In the genomic region with DNA sequence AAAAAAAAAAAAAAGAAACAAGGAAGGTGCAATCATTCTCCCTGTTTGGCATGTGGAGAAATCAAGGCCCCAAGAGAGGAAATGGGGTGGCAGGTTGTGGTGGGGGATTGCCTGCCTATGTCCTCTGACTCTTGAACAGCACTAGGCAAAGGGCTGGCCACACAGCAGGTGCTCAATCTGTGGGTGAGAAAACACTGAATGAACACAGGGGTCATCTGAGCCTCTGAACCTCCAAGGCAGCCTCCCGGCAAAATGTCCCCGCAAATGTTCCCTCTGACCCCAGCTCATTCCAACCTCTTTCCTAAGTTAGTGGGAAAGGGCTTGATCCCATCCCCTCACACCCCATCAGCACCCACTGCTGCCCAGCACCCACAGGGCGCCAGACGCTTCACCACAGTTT, we compare ENCODE assay signal across 11 cellular contexts. TPM values are rescaled to one million over a fixed set of nuclear protein-coding genes. Genes with fewer than 3 reads are reported as not detected.
DNase-seq lines count a peak whose midpoint lies in the region; ATAC-seq and TF ChIP-seq lines count a peak whose summit lies in the region.
"Had no signal": no experiment of that assay in that cellular context is flagged by ENCODE, and none has a peak within 500 bp of the region (broad histone marks: within the 10 kb centered on the region; RNA-seq: fewer than 3 reads in every experiment).

No MANE protein-coding gene starts in this region.

- H3K4me3 ChIP-seq in right lobe of liver (no peak overlapping the region), subcutaneous abdominal adipose tissue (ENCODE audit: low read depth in 1 of 5, low read length in 5 of 5) (no peak overlapping the region)

- peak overlapping the region; percentile 35 for H3K27ac Mint-ChIP-seq in activated B cell treated with CpG ODN at 0.5 μM for 24 hours

- H3K27me3 Mint-ChIP-seq in activated B cell treated with CpG ODN at 0.5 μM for 24 hours: no peaks in the 10 kb centered on the region

- H3K4me1 ChIP-seq in right lobe of liver (peaks cover 0 to 44% (median 13%) of the 10 kb centered on the region in 4 donors), subcutaneous abdominal adipose tissue (ENCODE audit: control insufficient read depth in 5 of 5, insufficient read depth in 5 of 5, low read length in 5 of 5) (peaks cover 21 to 78% (median 73%) of the 10 kb centered on the region in 5 donors)
- H3K4me1 ChIP-seq: parathyroid adenoma had no signal

- TF ChIP-seq POLR2A in right lobe of liver (IDR thresholded peaks at IDR 0.05): no peak

- ATAC-seq in activated B cell treated with CpG ODN at 0.5 μM for 24 hours (ENCODE audit: low read depth) (no peak), right lobe of liver (no peak), GM21390 (IDR thresholded peaks at IDR 0.05; ENCODE audit: unreplicated experiment) (no peak)

- H3K27me3 ChIP-seq in right lobe of liver: no peaks in the 10 kb centered on the region
- no peaks in the 10 kb centered on the region for H3K27me3 ChIP-seq in subcutaneous abdominal adipose tissue (ENCODE audit: control insufficient read depth in 5 of 5, insufficient read depth in 4 of 5, low read length in 5 of 5)

- no peaks in the 10 kb centered on the region for H3K36me3 ChIP-seq in right lobe of liver
- no peaks in the 10 kb centered on the region for H3K36me3 ChIP-seq in subcutaneous abdominal adipose tissue (ENCODE audit: control insufficient read depth in 5 of 5, insufficient read depth in 5 of 5, low read length in 5 of 5)

- 83% methylated on average over 2 of the region's 4 CpGs for WGBS in right lobe of liver (ENCODE audit: insufficient coverage, low coverage, low lambda C conversion rate, missing lambda C conversion rate)

- intact Hi-C loops in activated B cell treated with CpG ODN at 0.5 μM for 24 hours (cut with micrococcal nuclease): no loop called here
- intact Hi-C loops in right lobe of liver (cut with DNase I): no loop called here

- peaks cover 58% of the 10 kb centered on the region for H3K4me1 Mint-ChIP-seq in activated B cell treated with CpG ODN at 0.5 μM for 24 hours

- DNase-seq in NK-92 treated with Interleukin-12 subunit alpha and Interleukin-12 subunit beta, amount 100 ng/mL, for 24 hours (lab: John Stamatoyannopoulos, UW): peak; percentile 15
- DNase-seq in NK-92 (lab: John Stamatoyannopoulos, UW; ENCODE audit: unreplicated experiment) (no peak), activated B cell treated with CpG ODN at 0.5 μM for 24 hours (no peak), right lobe of liver (no peak), dedifferentiated amniotic fluid mesenchymal stem cell (ENCODE audit: extremely low spot score) (no peak), hippocampal formation (lab: John Stamatoyannopoulos, UW) (no peak)
- DNase-seq: NCI-H345, SK-N-SH had no signal

- TF ChIP-seq CTCF in activated B cell treated with CpG ODN at 0.5 μM for 24 hours (IDR thresholded peaks at IDR 0.05): no peak
- no peak for TF ChIP-seq CTCF in right lobe of liver (IDR thresholded peaks at IDR 0.05)

- peaks cover 4% of the 10 kb centered on the region for H3K36me3 Mint-ChIP-seq in activated B cell treated with CpG ODN at 0.5 μM for 24 hours (ENCODE audit: low read depth)

- no peak overlapping the region for H3K4me3 Mint-ChIP-seq in activated B cell treated with CpG ODN at 0.5 μM for 24 hours

- no peaks in the 10 kb centered on the region for H3K9me3 Mint-ChIP-seq in activated B cell treated with CpG ODN at 0.5 μM for 24 hours

- H3K27ac ChIP-seq in right lobe of liver: peak overlapping the region; percentile 84 to 98 (median 90)
- H3K27ac ChIP-seq in subcutaneous abdominal adipose tissue (ENCODE audit: low read depth, low read length): peak overlapping the region; percentile 99

- no peaks in the 10 kb centered on the region for H3K9me3 ChIP-seq in right lobe of liver
- no peaks in the 10 kb centered on the region for H3K9me3 ChIP-seq in subcutaneous abdominal adipose tissue (ENCODE audit: control insufficient read depth in 5 of 5, low read length in 5 of 5)
- H3K9me3 ChIP-seq: SK-N-SH had no signal

- POLR2A ChIA-PET in activated B cell treated with CpG ODN at 0.5 μM for 24 hours (lab: Charles Lee): interaction anchor here (0.7 to 2.2 kb wide), 3 partner anchors 10 to 610 kb away, joined by 3 to 11 read pairs (median 5); no protein-coding TSS in a partner anchor

- peak overlapping the region in 1 of 5 donors; percentile 48 for H3K9ac ChIP-seq in subcutaneous abdominal adipose tissue (ENCODE audit: low read length in 5 of 5)
- H3K9ac ChIP-seq: parathyroid adenoma, SK-N-SH had no signal

- CTCF ChIA-PET in activated B cell treated with CpG ODN at 0.5 μM for 24 hours (lab: Charles Lee): no interaction called here

RNA-seq across cellular contexts. Expression of a gene that starts 4.6 kb away (rescaled TPM):
- total RNA-seq in activated B cell treated with CpG ODN at 0.5 μM for 24 hours: 53.0 and 64.0 TPM in 2 replicates
- 10 to 100 TPM in 5 of 6 experiments, 1 to 10 TPM in 1; 8.1 to 32.9 (median 19.8) TPM for total RNA-seq in right lobe of liver

RNA-seq across cellular contexts. Expression of a gene that starts 24.8 kb away (rescaled TPM):
- total RNA-seq in activated B cell treated with CpG ODN at 0.5 μM for 24 hours (2.3 and 4.5 TPM in 2 replicates), right lobe of liver (10 to 100 TPM in 3 of 6 experiments, 1 to 10 TPM in 3; 2.6 to 30.6 (median 11.0) TPM)
